In the genomic region with DNA sequence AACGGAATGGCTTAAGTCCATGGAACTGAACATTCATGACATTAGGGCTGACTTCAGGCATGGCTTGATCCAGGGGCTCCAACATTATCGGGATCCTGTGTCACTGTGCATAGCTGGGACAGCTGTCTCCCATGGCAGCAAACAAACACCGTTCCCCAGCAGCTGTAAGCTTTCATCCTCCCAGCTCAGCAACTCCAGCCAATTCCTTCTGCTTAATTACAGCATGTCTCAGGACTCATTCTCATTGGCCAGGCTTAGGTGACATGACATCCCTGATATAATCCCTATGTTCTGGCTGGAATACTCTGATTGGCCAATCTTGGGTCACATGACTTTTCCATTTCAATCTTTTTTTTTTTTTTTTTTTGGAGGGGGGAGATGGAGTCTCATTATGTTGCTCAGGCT, we compare ENCODE assay signal across 8 cellular contexts. TPM values are rescaled to one million over a fixed set of nuclear protein-coding genes. Genes with fewer than 3 reads are reported as not detected.
DNase-seq lines count a peak whose midpoint lies in the region; TF ChIP-seq lines count a peak whose summit lies in the region.

No MANE protein-coding gene starts in this region.

- H3K36me3 Mint-ChIP-seq in progenitor cell of endocrine pancreas (ENCODE audit: insufficient read depth) (no peaks in the 10 kb centered on the region), endothelial cell (ENCODE audit: low read depth, unreplicated experiment) (no peaks in the 10 kb centered on the region)

- peaks cover 2% of the 10 kb centered on the region; the same call in 1 of the 2 replicates for H3K27me3 ChIP-seq in H7 (ENCODE audit: control insufficient read depth, insufficient read depth, low read length)
- H3K27me3 ChIP-seq in colonic mucosa: no peaks in the 10 kb centered on the region

- H3K27ac ChIP-seq in colonic mucosa: no peak overlapping the region

- no peaks in the 10 kb centered on the region for H3K27me3 Mint-ChIP-seq in progenitor cell of endocrine pancreas
- H3K27me3 Mint-ChIP-seq in endothelial cell (ENCODE audit: unreplicated experiment): no peaks in the 10 kb centered on the region

- H3K9me3 ChIP-seq in colonic mucosa: no peaks in the 10 kb centered on the region

- no peaks in the 10 kb centered on the region for H3K36me3 ChIP-seq in H7 (replicated peaks; ENCODE audit: control insufficient read depth, insufficient read depth, low read length)
- no peaks in the 10 kb centered on the region for H3K36me3 ChIP-seq in colonic mucosa

- no peaks in the 10 kb centered on the region for H3K4me1 ChIP-seq in colonic mucosa

- H3K27ac Mint-ChIP-seq in progenitor cell of endocrine pancreas: peak overlapping the region; percentile 11
- H3K27ac Mint-ChIP-seq in endothelial cell (ENCODE audit: unreplicated experiment): no peak overlapping the region

- H3K9me3 Mint-ChIP-seq in progenitor cell of endocrine pancreas (ENCODE audit: low read depth): no peaks in the 10 kb centered on the region
- no peaks in the 10 kb centered on the region for H3K9me3 Mint-ChIP-seq in endothelial cell (ENCODE audit: unreplicated experiment)

- H3K4me3 Mint-ChIP-seq in progenitor cell of endocrine pancreas (ENCODE audit: low read depth) (no peak overlapping the region), endothelial cell (ENCODE audit: unreplicated experiment) (no peak overlapping the region)

- DNase-seq in H7 (peak; percentile 69), NCI-H226 (peak; percentile 62), colonic mucosa (peak; percentile 50), progenitor cell of endocrine pancreas (ENCODE audit: low spot score, unreplicated experiment) (no peak), endothelial cell (ENCODE audit: low spot score) (no peak), HK-2 (ENCODE audit: unreplicated experiment) (no peak), globus pallidus (ENCODE audit: low spot score) (no peak)
- DNase-seq in activated CD4-positive, alpha-beta T cell treated with anti-CD3 and anti-CD28 coated beads for 4 hours: no peak

- intact Hi-C loops in colonic mucosa (cut with DNase I): loop anchor here (5.0 kb wide), 1 partner anchor 111 kb away; no protein-coding TSS in a partner anchor

- TF ChIP-seq CTCF in colonic mucosa (IDR thresholded peaks at IDR 0.05) (no peak), progenitor cell of endocrine pancreas (IDR thresholded peaks at IDR 0.05; ENCODE audit: unreplicated experiment) (no peak), endothelial cell (IDR thresholded peaks at IDR 0.05; ENCODE audit: unreplicated experiment) (no peak)

- H3K4me3 ChIP-seq in H7 (ENCODE audit: insufficient read depth, low read depth, low read length) (no peak overlapping the region), colonic mucosa (no peak overlapping the region)

- H3K4me1 Mint-ChIP-seq in progenitor cell of endocrine pancreas (ENCODE audit: low read depth) (peaks cover 5% of the 10 kb centered on the region), endothelial cell (ENCODE audit: unreplicated experiment) (no peaks in the 10 kb centered on the region)

- H3K9ac ChIP-seq in colonic mucosa (ENCODE audit: low read depth in 2 of 2, low read length in 2 of 2): no peak overlapping the region

RNA-seq across cellular contexts. Expression of a gene that starts 10.9 kb away (rescaled TPM):
- total RNA-seq in H7 (2014; rRNA removed; shearing (Covaris generic)): 300 and 386 TPM in 2 replicates
- total RNA-seq in colonic mucosa (100 to 1,000 TPM; 407 to 409 TPM), progenitor cell of endocrine pancreas (469 and 507 TPM in 2 replicates), endothelial cell (ENCODE audit: unreplicated experiment) (343 TPM)

RNA-seq across cellular contexts. Expression of a gene that starts 21.0 kb away (rescaled TPM):
- total RNA-seq in H7 (2014; rRNA removed; shearing (Covaris generic)): 30.0 and 35.0 TPM in 2 replicates
- total RNA-seq in colonic mucosa (100 to 1,000 TPM; 197 to 215 TPM), progenitor cell of endocrine pancreas (37.9 and 39.5 TPM in 2 replicates), endothelial cell (ENCODE audit: unreplicated experiment) (35.8 TPM)

RNA-seq across cellular contexts. Expression of a gene that starts 44.1 kb away (rescaled TPM):
- 9.6 and 18.7 TPM in 2 replicates for total RNA-seq in H7 (2014; rRNA removed; shearing (Covaris generic))
- total RNA-seq in colonic mucosa (10 to 100 TPM; 42.8 to 52.4 TPM), progenitor cell of endocrine pancreas (147 and 160 TPM in 2 replicates), endothelial cell (ENCODE audit: unreplicated experiment) (5.7 TPM)

Comparison
In these comparisons a context has a peak if more than half of its experiments do, and no peak if none do; other contexts are left out.
1. DNase-seq: peak in H7 (single experiment), NCI-H226 (single experiment) and colonic mucosa (single experiment); none in progenitor cell of endocrine pancreas (single experiment), endothelial cell (single experiment), HK-2 (single experiment), globus pallidus (single experiment) and activated CD4-positive, alpha-beta T cell treated with anti-CD3 and anti-CD28 coated beads for 4 hours (0 of 2).